Comparison of ENCODE assay signal across 14 cellular contexts in the genomic region with DNA sequence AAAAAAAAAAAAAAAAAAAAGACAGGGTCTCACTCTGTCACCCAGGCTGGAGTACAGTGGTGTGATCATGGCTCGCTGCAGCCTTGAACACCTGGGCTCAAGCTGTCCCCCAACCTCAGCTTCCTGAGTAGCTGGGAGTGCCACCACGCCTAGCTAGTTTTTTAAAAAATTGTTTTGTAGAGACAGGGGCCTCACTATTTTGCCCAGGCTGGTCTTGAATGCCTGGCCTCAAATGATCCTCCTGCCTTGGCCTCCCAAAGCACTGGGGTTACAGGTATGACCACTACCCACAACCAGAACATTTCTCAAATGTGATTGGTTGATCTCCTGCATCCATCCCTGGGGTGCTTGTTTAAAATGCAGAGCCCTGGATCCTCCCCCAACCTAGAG. TPM values are rescaled to one million over a fixed set of nuclear protein-coding genes. Genes with fewer than 3 reads are reported as not detected.
DNase-seq lines count a peak whose midpoint lies in the region; ATAC-seq and TF ChIP-seq lines count a peak whose summit lies in the region.
"Had no signal": no experiment of that assay in that cellular context is flagged by ENCODE, and none has a peak within 500 bp of the region (broad histone marks: within the 10 kb centered on the region; RNA-seq: fewer than 3 reads in every experiment).

No MANE protein-coding gene starts in this region.

- RAD21 ChIA-PET in HCT116 (lab: Charles Lee; ENCODE audit: low non-redundant PET in 1 of 2, low total read pairs in 2 of 2, uncharacterized antibody in 2 of 2, unreplicated experiment in 2 of 2), result interaction anchor here in 1 of 2 experiments (0.6 kb wide), 1 partner anchor 20 kb away, joined by 3 read pairs; no protein-coding TSS in a partner anchor

- no peak overlapping the region for H3K9ac ChIP-seq in BLaER1 treated with 17β-estradiol and CSF1 and Interleukin-3, amounts not matched to agents 10 nM and 100 nM
- H3K9ac ChIP-seq in HCT116 (ENCODE audit: low read length), result no peak overlapping the region
- no peak overlapping the region for H3K9ac ChIP-seq in liver (ENCODE audit: low read depth in 1 of 2, low read length in 2 of 2)

- H3K9me3 ChIP-seq in BLaER1 treated with 17β-estradiol and CSF1 and Interleukin-3, amounts not matched to agents 10 nM and 100 nM (replicated peaks in 1 of 11), result peaks cover 0 to 6% (median 5%) of the 10 kb centered on the region in 11 experiments; a peak in 7 of 22 replicates
- peaks cover 0 to 6% of the 10 kb centered on the region in 2 experiments; a peak in 1 of 4 replicates for H3K9me3 ChIP-seq in HCT116 (ENCODE audit: control insufficient read depth in 1 of 2, insufficient read depth in 1 of 2, low read depth in 1 of 2, low read length in 2 of 2)
- no peaks in the 10 kb centered on the region for H3K9me3 ChIP-seq in liver (ENCODE audit: control insufficient read depth in 4 of 4, low read length in 3 of 4)
- H3K9me3 ChIP-seq: left ventricle myocardium inferior had no signal

- peaks cover 12 to 25% (median 21%) of the 10 kb centered on the region in 10 experiments for H3K4me1 ChIP-seq in BLaER1 treated with 17β-estradiol and CSF1 and Interleukin-3, amounts not matched to agents 10 nM and 100 nM
- H3K4me1 ChIP-seq in HCT116 (ENCODE audit: control insufficient read depth in 1 of 2, insufficient read depth in 2 of 2, low read length in 2 of 2) (peaks cover 22 to 41% of the 10 kb centered on the region in 2 experiments), liver (ENCODE audit: control insufficient read depth in 4 of 4, insufficient read depth in 4 of 4, low read length in 3 of 4) (peaks cover 6 to 17% (median 8%) of the 10 kb centered on the region in 4 donors)

- H3K27ac ChIP-seq in BLaER1 treated with 17β-estradiol and CSF1 and Interleukin-3, amounts not matched to agents 10 nM and 100 nM, result no peak overlapping the region
- no peak overlapping the region; the same call in 1 of the 2 replicates for H3K27ac ChIP-seq in HCT116 (ENCODE audit: low read depth, low read length)
- H3K27ac ChIP-seq in liver (ENCODE audit: low read depth in 1 of 2, low read length in 2 of 2), result peak overlapping the region; percentile 88 to 92
- H3K27ac ChIP-seq: heart left ventricle, left ventricle myocardium inferior, WERI-Rb-1 had no signal

- DNase-seq in HCT116 (ENCODE audit: low read depth, low spot score), result no peak
- DNase-seq in T-helper 2 cell treated with Interferon-gamma antibody and Interleukin-4, amounts not matched to agents 5 μg/mL and 100 μg/mL, for 36 hours (ENCODE audit: low spot score), result no peak
- DNase-seq in activated T-cell treated with anti-CD3 and anti-CD28 coated beads, Interleukin-2, amount 50 U/mL, for 48 hours, result no peak
- DNase-seq in naive thymus-derived CD8-positive, alpha-beta T cell, result no peak
- DNase-seq in H4 (ENCODE audit: low spot score), result no peak
- DNase-seq: left ventricle myocardium inferior; NCI-H187 treated with DMSO at 0.1 percent for 48 hours; retina; stimulated activated CD4-positive, alpha-beta T cell treated with anti-CD3 and anti-CD28 coated beads, Interleukin-4, amount 100 ng/mL, for 4 hours; WERI-Rb-1 had no signal

- H3K4me3 ChIP-seq in BLaER1 treated with 17β-estradiol and CSF1 and Interleukin-3, amounts not matched to agents 10 nM and 100 nM, result no peak overlapping the region
- H3K4me3 ChIP-seq in HCT116 (replicated peaks in 1 of 2; ENCODE audit: low read depth in 1 of 2, low read length in 2 of 2) (no peak overlapping the region), liver (ENCODE audit: low read depth in 1 of 3, low read length in 3 of 3) (no peak overlapping the region)
- H3K4me3 ChIP-seq: heart left ventricle, left ventricle myocardium inferior had no signal

- no peaks in the 10 kb centered on the region for H3K27me3 Mint-ChIP-seq in T-helper 2 cell treated with Interferon-gamma antibody and Interleukin-4, amounts not matched to agents 5 μg/mL and 100 μg/mL, for 36 hours (ENCODE audit: low read depth)
- no peaks in the 10 kb centered on the region for H3K27me3 Mint-ChIP-seq in naive thymus-derived CD8-positive, alpha-beta T cell

- H3K27me3 ChIP-seq in BLaER1 treated with 17β-estradiol and CSF1 and Interleukin-3, amounts not matched to agents 10 nM and 100 nM, result no peaks in the 10 kb centered on the region
- H3K27me3 ChIP-seq in HCT116 (ENCODE audit: insufficient read depth, low read length), result no peaks in the 10 kb centered on the region
- no peaks in the 10 kb centered on the region for H3K27me3 ChIP-seq in liver (ENCODE audit: control insufficient read depth in 4 of 4, insufficient read depth in 4 of 4, low read length in 3 of 4)
- H3K27me3 ChIP-seq: heart left ventricle had no signal

- H3K9me2 ChIP-seq in HCT116 (ENCODE audit: insufficient read depth), result no peaks in the 10 kb centered on the region

- H3K79me2 ChIP-seq in HCT116 (ENCODE audit: insufficient read depth, low read length), result no peaks in the 10 kb centered on the region

- WGBS in liver, result 88% methylated on average over 2 of the region's 2 CpGs

- H3K4me1 Mint-ChIP-seq in T-helper 2 cell treated with Interferon-gamma antibody and Interleukin-4, amounts not matched to agents 5 μg/mL and 100 μg/mL, for 36 hours (ENCODE audit: low read depth), result peaks cover 39% of the 10 kb centered on the region
- peaks cover 10 to 28% (median 23%) of the 10 kb centered on the region in 4 donors for H3K4me1 Mint-ChIP-seq in naive thymus-derived CD8-positive, alpha-beta T cell

- peak overlapping the region in 9 of 11 experiments; percentile 18 to 61 (median 39); a peak in 11 of 22 replicates for H3K4me2 ChIP-seq in BLaER1 treated with 17β-estradiol and CSF1 and Interleukin-3, amounts not matched to agents 10 nM and 100 nM
- no peak overlapping the region for H3K4me2 ChIP-seq in HCT116 (ENCODE audit: low read length)

- no peak for ATAC-seq in HCT116
- ATAC-seq in naive thymus-derived CD8-positive, alpha-beta T cell, result no peak
- ATAC-seq: heart left ventricle had no signal

- TF ChIP-seq RAD21 in HCT116 (IDR thresholded peaks at IDR 0.05; ENCODE audit: low read depth) (no peak), liver (IDR thresholded peaks at IDR 0.05) (no peak)

- H3K27ac Mint-ChIP-seq in T-helper 2 cell treated with Interferon-gamma antibody and Interleukin-4, amounts not matched to agents 5 μg/mL and 100 μg/mL, for 36 hours, result no peak overlapping the region
- H3K27ac Mint-ChIP-seq in naive thymus-derived CD8-positive, alpha-beta T cell, result no peak overlapping the region
- H3K27ac Mint-ChIP-seq: dendritic cell treated with granulocyte-macrophage colony-stimulating factor and Interleukin-4, amounts not matched to agents 40 ng/mL and 50 ng/mL, for 4 days had no signal

- CTCF ChIA-PET in HCT116 (lab: Charles Lee), result no interaction called here

- H2AFZ ChIP-seq in HCT116 (ENCODE audit: low read depth, low read length, poor library complexity, severe bottlenecking), result no peak overlapping the region

- TF ChIP-seq POLR2A in HCT116 (IDR thresholded peaks at IDR 0.05; ENCODE audit: borderline replicate concordance, extremely low read depth, insufficient read depth, insufficient read length), result no peak

- peaks cover 14% of the 10 kb centered on the region for H3K36me3 Mint-ChIP-seq in T-helper 2 cell treated with Interferon-gamma antibody and Interleukin-4, amounts not matched to agents 5 μg/mL and 100 μg/mL, for 36 hours (ENCODE audit: low read depth)
- peaks cover 0 to 8% (median 1%) of the 10 kb centered on the region in 3 donors for H3K36me3 Mint-ChIP-seq in naive thymus-derived CD8-positive, alpha-beta T cell

- TSS peak; percentile 3 for BruUV-seq in HCT116 (replicated peaks; lab: Mats Ljungman, UMichigan)

- H4K20me1 ChIP-seq in BLaER1 treated with 17β-estradiol and CSF1 and Interleukin-3, amounts not matched to agents 10 nM and 100 nM, result peaks cover 0 to 24% (median 5%) of the 10 kb centered on the region in 11 experiments; a peak in 12 of 22 replicates
- H4K20me1 ChIP-seq in HCT116 (ENCODE audit: insufficient read depth), result no peaks in the 10 kb centered on the region

- POLR2A ChIA-PET in HCT116 (lab: Charles Lee), result interaction anchor here (0.6 to 19.5 kb wide), 2 partner anchors 28 to 102 kb away, joined by 5 to 639 read pairs; partner anchors contain the start of gene TRIB3
- POLR2A ChIA-PET in naive thymus-derived CD8-positive, alpha-beta T cell (lab: Charles Lee), result interaction anchor here (0.5 to 1.3 kb wide), 3 partner anchors 11 to 36 kb away, joined by 3 read pairs; no protein-coding TSS in a partner anchor

- peaks cover 10% of the 10 kb centered on the region for H3K9me3 Mint-ChIP-seq in T-helper 2 cell treated with Interferon-gamma antibody and Interleukin-4, amounts not matched to agents 5 μg/mL and 100 μg/mL, for 36 hours
- H3K9me3 Mint-ChIP-seq in naive thymus-derived CD8-positive, alpha-beta T cell, result no peaks in the 10 kb centered on the region
- H3K9me3 Mint-ChIP-seq: dendritic cell treated with granulocyte-macrophage colony-stimulating factor and Interleukin-4, amounts not matched to agents 40 ng/mL and 50 ng/mL, for 4 days had no signal

- intact Hi-C loops in HCT116 (cut with micrococcal nuclease), result loop anchor here (2.0 to 5.0 kb wide), 2 partner anchors 22 to 40 kb away; partner anchors contain the start of gene TRIB3

- TF ChIP-seq CTCF in HCT116 (IDR thresholded peaks at IDR 0.05 in 2 of 3, conservative IDR thresholded peaks at IDR 0.05 in 1 of 3; ENCODE audit: borderline replicate concordance in 1 of 3, insufficient read depth in 1 of 3, low read depth in 2 of 3, low read length in 2 of 3), result no peak
- no peak for TF ChIP-seq CTCF in liver (IDR thresholded peaks at IDR 0.05; ENCODE audit: low read depth, low read length, missing input control)

- peak overlapping the region; percentile 46 for H3K4me3 Mint-ChIP-seq in T-helper 2 cell treated with Interferon-gamma antibody and Interleukin-4, amounts not matched to agents 5 μg/mL and 100 μg/mL, for 36 hours
- peak overlapping the region in 1 of 10 donors; percentile 46 for H3K4me3 Mint-ChIP-seq in naive thymus-derived CD8-positive, alpha-beta T cell
- H3K4me3 Mint-ChIP-seq: dendritic cell treated with granulocyte-macrophage colony-stimulating factor and Interleukin-4, amounts not matched to agents 40 ng/mL and 50 ng/mL, for 4 days had no signal

- H3K36me3 ChIP-seq in BLaER1 treated with 17β-estradiol and CSF1 and Interleukin-3, amounts not matched to agents 10 nM and 100 nM, result peaks cover 11 to 18% (median 13%) of the 10 kb centered on the region in 11 experiments
- H3K36me3 ChIP-seq in HCT116 (ENCODE audit: control insufficient read depth in 1 of 2, insufficient read depth in 2 of 2, low read length in 2 of 2) (peaks cover 0 to 5% of the 10 kb centered on the region in 2 experiments; a peak in 1 of 4 replicates), liver (ENCODE audit: control insufficient read depth in 4 of 4, insufficient read depth in 3 of 4, low read depth in 1 of 4, low read length in 3 of 4) (no peaks in the 10 kb centered on the region)
- H3K36me3 ChIP-seq: left ventricle myocardium inferior, WERI-Rb-1 had no signal

RNA-seq across cellular contexts. Expression of gene RBCK1, which starts 5.6 kb away (rescaled TPM):
- 180 TPM for total RNA-seq in HCT116 (2021; ENCODE audit: unreplicated experiment)
- polyA plus RNA-seq in HCT116 (2012), result 404 and 522 TPM in 2 replicates
- 10 to 100 TPM; 18.0 to 48.3 TPM for total RNA-seq in liver
- 10 to 100 TPM; 61.3 to 62.6 TPM for polyA plus RNA-seq in liver
- total RNA-seq in naive thymus-derived CD8-positive, alpha-beta T cell, result 100 to 1,000 TPM; 108 to 116 TPM
- polyA plus RNA-seq in naive thymus-derived CD8-positive, alpha-beta T cell, result 10 to 100 TPM; 65.3 to 82.2 (median 75.7) TPM
- total RNA-seq in H4 (2014; rRNA removed; shearing (Covaris generic)), result 91.7 and 95.5 TPM in 2 replicates

RNA-seq across cellular contexts. Expression of gene TRIB3, which starts 21.9 kb away (rescaled TPM):
- 113 TPM for total RNA-seq in HCT116 (2021; ENCODE audit: unreplicated experiment)
- polyA plus RNA-seq in HCT116 (2012), result 184 and 189 TPM in 2 replicates
- total RNA-seq in liver, result 10 to 100 TPM in 1 of 2 donors, 1 to 10 TPM in 1; 4.8 to 36.3 TPM
- polyA plus RNA-seq in liver, result 10 to 100 TPM; 41.2 to 63.1 TPM
- 1 to 10 TPM; 8.7 to 8.9 TPM for total RNA-seq in naive thymus-derived CD8-positive, alpha-beta T cell
- 1 to 10 TPM; 5.5 to 6.5 (median 6.2) TPM for polyA plus RNA-seq in naive thymus-derived CD8-positive, alpha-beta T cell
- 69.2 and 99.3 TPM in 2 replicates for total RNA-seq in H4 (2014; rRNA removed; shearing (Covaris generic))

RNA-seq across cellular contexts. Expression of gene NRSN2, which starts 55.6 kb away (rescaled TPM):
- total RNA-seq in HCT116 (2021; ENCODE audit: unreplicated experiment) (1.9 TPM), liver (10 to 100 TPM in 1 of 2 donors, 1 to 10 TPM in 1; 1.9 to 12.0 TPM)
- 2.0 and 2.5 TPM in 2 replicates for polyA plus RNA-seq in HCT116 (2012)
- 1 to 10 TPM; 3.5 to 6.0 TPM for polyA plus RNA-seq in liver
- 1 to 10 TPM; 1.2 to 1.6 TPM for total RNA-seq in naive thymus-derived CD8-positive, alpha-beta T cell
- polyA plus RNA-seq in naive thymus-derived CD8-positive, alpha-beta T cell, result 1 to 10 TPM; 1.7 to 3.6 (median 2.6) TPM
- total RNA-seq in H4 (2014; rRNA removed; shearing (Covaris generic)), result 69.6 and 72.8 TPM in 2 replicates

RNA-seq across cellular contexts. Expression of gene TBC1D20, which starts 59.8 kb away (rescaled TPM):
- total RNA-seq in HCT116 (2021; ENCODE audit: unreplicated experiment) (32.3 TPM), liver (10 to 100 TPM; 14.4 to 18.9 TPM)
- polyA plus RNA-seq in HCT116 (2012), result 30.9 and 31.8 TPM in 2 replicates
- 1 to 10 TPM; 8.7 to 9.4 TPM for polyA plus RNA-seq in liver
- 10 to 100 TPM; 33.6 to 36.6 TPM for total RNA-seq in naive thymus-derived CD8-positive, alpha-beta T cell
- 10 to 100 TPM; 13.8 to 20.8 (median 19.0) TPM for polyA plus RNA-seq in naive thymus-derived CD8-positive, alpha-beta T cell
- total RNA-seq in H4 (2014; rRNA removed; shearing (Covaris generic)), result 18.0 and 21.6 TPM in 2 replicates

Comparison
In these comparisons a context has a peak if more than half of its experiments do, and no peak if none do; other contexts are left out.
1. H3K27ac ChIP-seq: peak in liver (2 of 2); none in BLaER1 treated with 17β-estradiol and CSF1 and Interleukin-3, amounts not matched to agents 10 nM and 100 nM (0 of 11) and HCT116 (single experiment).